ENCODE assay signal across 8 cellular contexts in the genomic region with DNA sequence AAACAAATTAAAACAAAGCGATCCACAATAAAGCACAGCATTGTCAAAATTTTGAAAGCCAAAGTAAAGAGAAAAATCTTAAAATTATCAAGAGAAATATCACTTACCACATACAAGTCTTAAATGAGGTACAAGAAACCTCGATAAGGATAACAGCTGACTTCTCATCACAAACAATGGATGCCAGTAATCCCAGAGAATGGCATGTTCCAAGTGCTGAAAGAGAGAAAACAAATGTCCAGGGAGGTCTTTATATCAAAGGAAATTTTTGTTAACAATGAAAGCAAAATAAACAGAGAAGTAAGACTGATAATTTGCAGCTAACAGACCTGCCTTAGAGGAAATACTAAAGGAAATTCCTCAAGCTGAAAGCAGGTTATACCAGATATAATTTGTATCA.
"Had no signal": no experiment of that assay in that cellular context is flagged by ENCODE, and none has a peak within 500 bp of the region (broad histone marks: within the 10 kb centered on the region; RNA-seq: fewer than 3 reads in every experiment).

No MANE protein-coding gene starts in this region.

- DNase-seq: GM23248, GOT3, H7, HFFc6 had no signal

- H3K27ac ChIP-seq: GM23248, HL-60 had no signal

- H3K4me3 ChIP-seq: GM23248, HAP-1 had no signal

- ATAC-seq: HCT116, HepG2 had no signal
